ENCODE assay signal across 15 cellular contexts in the genomic region with DNA sequence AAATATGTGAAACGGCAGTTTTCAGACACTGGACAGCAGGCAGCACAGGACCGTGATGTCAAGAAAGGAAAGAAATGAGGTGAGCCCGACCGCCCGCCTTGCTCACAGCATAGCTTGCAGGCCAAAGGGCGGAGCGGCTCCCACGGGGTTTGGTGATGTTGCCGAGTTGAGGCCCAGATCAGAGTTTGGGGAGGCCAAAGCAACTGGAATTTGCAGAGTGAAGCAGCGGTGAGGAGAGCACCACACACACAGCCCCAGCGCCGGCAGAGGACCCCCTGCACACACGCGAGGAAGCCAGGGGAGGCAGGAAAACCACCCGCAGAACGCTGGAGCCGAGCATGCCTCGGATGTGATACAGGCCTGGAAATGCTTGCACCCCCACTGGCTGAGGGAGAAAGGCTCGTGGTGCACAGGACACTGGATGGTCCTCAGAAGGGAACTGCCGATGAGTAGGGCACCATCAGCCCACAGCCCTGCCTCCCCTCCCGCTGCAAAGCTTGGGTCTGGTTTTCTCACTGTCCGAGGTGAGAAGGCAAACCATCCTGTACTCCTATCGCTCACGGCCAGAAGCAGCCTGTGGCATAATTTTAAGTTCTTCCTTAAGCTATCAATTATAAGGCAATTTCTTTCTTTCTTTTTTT. TPM values are rescaled to one million over a fixed set of nuclear protein-coding genes. Genes with fewer than 3 reads are reported as not detected.
DNase-seq lines count a peak whose midpoint lies in the region.
"Had no signal": no experiment of that assay in that cellular context is flagged by ENCODE, and none has a peak within 500 bp of the region (broad histone marks: within the 10 kb centered on the region; RNA-seq: fewer than 3 reads in every experiment).

No MANE protein-coding gene starts in this region.

- intact Hi-C loops in posterior vena cava (cut with DNase I): loop anchor here (5.0 to 10.0 kb wide), 2 partner anchors 68 to 156 kb away; no protein-coding TSS in a partner anchor

- H3K9me3 ChIP-seq in adipocyte (ENCODE audit: control insufficient read depth, low read length): peaks cover 8% of the 10 kb centered on the region

- H3K4me3 ChIP-seq in adipocyte (ENCODE audit: low read length): peak overlapping the region; percentile 70

- H3K4me1 ChIP-seq in adipocyte (ENCODE audit: control insufficient read depth, insufficient read depth, low read length): peaks cover 19% of the 10 kb centered on the region

- H3K36me3 ChIP-seq in adipocyte (ENCODE audit: control insufficient read depth, insufficient read depth, low read length, severe bottlenecking): peaks cover 5% of the 10 kb centered on the region

- peaks cover 1% of the 10 kb centered on the region for H3K27me3 ChIP-seq in adipocyte (replicated peaks; ENCODE audit: control insufficient read depth, insufficient read depth, low read length)

- DNase-seq in activated effector memory CD4-positive, alpha-beta T cell treated with anti-CD3 and anti-CD28 coated beads, Interleukin-2, amount 50 U/mL, for 16 hours: peak; percentile 52
- no peak for DNase-seq in activated effector memory CD4-positive, alpha-beta T cell treated with Interleukin-2 at 50 U/mL for 16 hours
- DNase-seq in adipocyte (ENCODE audit: low read depth) (no peak), iPS-NIHi7 (ENCODE audit: extremely low spot score) (peak; percentile 12), posterior vena cava (ENCODE audit: low spot score) (peak; percentile 80), Ammon's horn (ENCODE audit: low spot score) (no peak), anterior cingulate cortex (lab: John Stamatoyannopoulos, UW) (no peak)
- no peak for DNase-seq in stimulated activated naive CD4-positive, alpha-beta T cell (lab: John Stamatoyannopoulos, UW)
- DNase-seq: C1 segment of cervical spinal cord, DMS153, HCEC 1CT, NCI-H1417, NCI-H1930, NCI-H2171, NCI-H524 had no signal

- H3K9ac ChIP-seq in adipocyte (ENCODE audit: low read length): peak overlapping the region; percentile 72

RNA-seq across cellular contexts. Expression of a gene that starts 25.7 kb away (rescaled TPM):
- under 1 TPM in 1 of 2 donors, not detected in 1; 0.24 TPM for total RNA-seq in posterior vena cava

RNA-seq across cellular contexts. Expression of a gene that starts 33.9 kb away (rescaled TPM):
- total RNA-seq in posterior vena cava: 10 to 100 TPM; 26.8 to 47.0 TPM

Comparison
In these comparisons a context has a peak if more than half of its experiments do, and no peak if none do; other contexts are left out.
1. DNase-seq: peak in activated effector memory CD4-positive, alpha-beta T cell treated with anti-CD3 and anti-CD28 coated beads, Interleukin-2, amount 50 U/mL, for 16 hours (single experiment), iPS-NIHi7 (single experiment) and posterior vena cava (single experiment); none in activated effector memory CD4-positive, alpha-beta T cell treated with Interleukin-2 at 50 U/mL for 16 hours (single experiment), adipocyte (single experiment), stimulated activated naive CD4-positive, alpha-beta T cell (0 of 6), Ammon's horn (single experiment) and anterior cingulate cortex (0 of 58).